15 cellular contexts compared by ENCODE assay signal in genomic region chr10:124407451-124407850, GRCh38. TPM values are rescaled to one million over a fixed set of nuclear protein-coding genes. Genes with fewer than 3 reads are reported as not detected.
DNase-seq lines count a peak whose midpoint lies in the region; ATAC-seq and TF ChIP-seq lines count a peak whose summit lies in the region.
"Had no signal": no experiment of that assay in that cellular context is flagged by ENCODE, and none has a peak within 500 bp of the region (broad histone marks: within the 10 kb centered on the region; RNA-seq: fewer than 3 reads in every experiment).

No MANE protein-coding gene starts in this region.

- H3F3A ChIP-seq in GM23338 (replicated peaks; ENCODE audit: low read depth) = 0 out of 2 replicates have a peak, but pooled peaks cover 5% of the 10 kb centered on the region

- no peaks in the 10 kb centered on the region; the same call in 2 of the 3 replicates for H3K9me3 Mint-ChIP-seq in GM23338
- no peaks in the 10 kb centered on the region for H3K9me3 Mint-ChIP-seq in osteocyte (ENCODE audit: unreplicated experiment)
- H3K9me3 Mint-ChIP-seq: CD4-positive, alpha-beta memory T cell had no signal

- H3K36me3 Mint-ChIP-seq in GM23338 (ENCODE audit: low read depth) = peaks cover 55% of the 10 kb centered on the region
- H3K36me3 Mint-ChIP-seq in osteocyte (ENCODE audit: unreplicated experiment) = peaks cover 50% of the 10 kb centered on the region

- H3K79me2 ChIP-seq in GM23338 (replicated peaks; ENCODE audit: insufficient read depth) (peaks cover 16% of the 10 kb centered on the region), hepatocyte (peaks cover 54% of the 10 kb centered on the region)

- no peaks in the 10 kb centered on the region; the same call in none of the 2 replicates for H4K20me1 ChIP-seq in GM23338 (replicated peaks; ENCODE audit: insufficient read depth)
- H4K20me1 ChIP-seq in hepatocyte (ENCODE audit: insufficient read depth, poor library complexity, severe bottlenecking) = peaks cover 43% of the 10 kb centered on the region

- TSS peak; percentile 27 for BruUV-seq in A673 (replicated peaks; lab: Mats Ljungman, UMichigan)

- TF ChIP-seq CTCF in A673 (conservative IDR thresholded peaks at IDR 0.05; ENCODE audit: low read depth, low read length) = no peak
- TF ChIP-seq CTCF in GM23338 (conservative IDR thresholded peaks at IDR 0.05; ENCODE audit: low read depth in 2 of 2) = no peak
- no peak for TF ChIP-seq CTCF in hepatocyte (IDR thresholded peaks at IDR 0.05; ENCODE audit: poor library complexity)
- TF ChIP-seq CTCF in osteocyte (IDR thresholded peaks at IDR 0.05) = no peak
- TF ChIP-seq CTCF in GM10266 (IDR thresholded peaks at IDR 0.05; ENCODE audit: control insufficient read depth, insufficient read depth, low read depth, missing control alignments) = no peak
- no peak for TF ChIP-seq CTCF in RWPE1 (conservative IDR thresholded peaks at IDR 0.05; ENCODE audit: low read depth)

- DNase-seq in A673 (ENCODE audit: low spot score) = no peak
- DNase-seq in GM23338 (ENCODE audit: low spot score) = no peak
- DNase-seq in hepatocyte (ENCODE audit: low spot score) = no peak
- DNase-seq in osteocyte (ENCODE audit: extremely low spot score, unreplicated experiment) = no peak
- no peak for DNase-seq in GM10266 (ENCODE audit: extremely low spot score)
- DNase-seq in RWPE1 (ENCODE audit: low spot score) = no peak
- no peak for DNase-seq in NCI-H82 (lab: John Stamatoyannopoulos, UW)
- DNase-seq: BE2C; CD4-positive, alpha-beta memory T cell; DMS53; GF-D8; HCEC 1CT had no signal

- H3K4me1 ChIP-seq in A673 (ENCODE audit: insufficient read depth, low read length, poor library complexity, severe bottlenecking) (no peaks in the 10 kb centered on the region), GM23338 (ENCODE audit: insufficient read depth) (no peaks in the 10 kb centered on the region; the same call in 1 of the 2 replicates), hepatocyte (ENCODE audit: insufficient read depth) (peaks cover 4% of the 10 kb centered on the region)

- H3K27me3 ChIP-seq in A673 (replicated peaks; ENCODE audit: insufficient read depth, low read depth, low read length, poor library complexity) (no peaks in the 10 kb centered on the region), GM23338 (ENCODE audit: insufficient read depth) (no peaks in the 10 kb centered on the region), hepatocyte (no peaks in the 10 kb centered on the region)
- H3K27me3 ChIP-seq: BE2C had no signal

- WGBS in hepatocyte (ENCODE audit: low lambda C conversion rate, missing lambda C conversion rate) = 97% methylated on average over 2 of the region's 2 CpGs

- CTCF ChIA-PET in A673 (lab: Charles Lee) (no interaction called here), RWPE1 (lab: Yijun Ruan, JAX) (interaction anchor here (0.5 to 1.0 kb wide), 2 partner anchors 18 to 477 kb away, joined by 3 read pairs; no protein-coding TSS in a partner anchor)

- no peak overlapping the region for H3K4me3 Mint-ChIP-seq in GM23338
- H3K4me3 Mint-ChIP-seq in osteocyte (ENCODE audit: unreplicated experiment) = no peak overlapping the region
- H3K4me3 Mint-ChIP-seq: CD4-positive, alpha-beta memory T cell had no signal

- intact Hi-C loops in A673 (cut with micrococcal nuclease; ENCODE audit: unreplicated experiment) = no loop called here

- POLR2A ChIA-PET in A673 (lab: Charles Lee; ENCODE audit: low non-redundant PET) (no interaction called here), RWPE1 (lab: Yijun Ruan, JAX; ENCODE audit: low non-redundant PET) (no interaction called here)

- H3K4me3 ChIP-seq in A673 (ENCODE audit: low read depth, low read length, poor library complexity, severe bottlenecking) = no peak overlapping the region
- H3K4me3 ChIP-seq in GM23338 = no peak overlapping the region
- H3K4me3 ChIP-seq in hepatocyte = no peak overlapping the region

- H3K27ac ChIP-seq in A673 (ENCODE audit: low read depth, low read length, poor library complexity, severe bottlenecking) (no peak overlapping the region), GM23338 (ENCODE audit: low read depth) (peak overlapping the region; percentile 30; the same call in 1 of the 2 replicates), hepatocyte (peak overlapping the region; percentile 22), RWPE1 (no peak overlapping the region)
- H3K27ac ChIP-seq: C4-2B had no signal

- H2AFZ ChIP-seq in GM23338 (no peak overlapping the region), hepatocyte (no peak overlapping the region)

- H3K27me3 Mint-ChIP-seq in GM23338 (ENCODE audit: insufficient read depth, low read depth, poor library complexity) (no peaks in the 10 kb centered on the region), osteocyte (ENCODE audit: unreplicated experiment) (no peaks in the 10 kb centered on the region)
- H3K27me3 Mint-ChIP-seq: CD4-positive, alpha-beta memory T cell had no signal

- H3K4me2 ChIP-seq in GM23338 (no peak overlapping the region), hepatocyte (no peak overlapping the region)

- ATAC-seq in GM23338 = no peak

- H3K36me3 ChIP-seq in A673 (ENCODE audit: insufficient read depth, low read length, poor library complexity, severe bottlenecking) (peaks cover 4% of the 10 kb centered on the region), GM23338 (ENCODE audit: insufficient read depth) (peaks cover 25% of the 10 kb centered on the region; the same call in 1 of the 2 replicates), hepatocyte (replicated peaks; ENCODE audit: insufficient read depth, low read depth) (peaks cover 3% of the 10 kb centered on the region)

- H3K4me1 Mint-ChIP-seq in GM23338 (peaks cover 6% of the 10 kb centered on the region; the same call in 2 of the 3 replicates), osteocyte (ENCODE audit: unreplicated experiment) (peaks cover 9% of the 10 kb centered on the region)

- no peak overlapping the region for H3K27ac Mint-ChIP-seq in GM23338
- H3K27ac Mint-ChIP-seq in osteocyte (ENCODE audit: unreplicated experiment) = peak overlapping the region; percentile 37
- H3K27ac Mint-ChIP-seq: CD4-positive, alpha-beta memory T cell had no signal

- H3K9me2 ChIP-seq in GM23338 (ENCODE audit: insufficient read depth) = no peaks in the 10 kb centered on the region
- no peaks in the 10 kb centered on the region for H3K9me2 ChIP-seq in hepatocyte (replicated peaks; ENCODE audit: insufficient read depth)

- H3K9me3 ChIP-seq in A673 (ENCODE audit: low read depth, low read length, poor library complexity, severe bottlenecking) = no peaks in the 10 kb centered on the region
- no peaks in the 10 kb centered on the region for H3K9me3 ChIP-seq in hepatocyte (ENCODE audit: low read depth)
- H3K9me3 ChIP-seq: BE2C had no signal

TF ChIP-seq in GM23338, 12 proteins besides CTCF, POLR2A, EP300 and RAD21:
- TF ChIP-seq CREB1 (CRISPR knock-in tag; IDR thresholded peaks at IDR 0.05; ENCODE audit: low read depth) = no peak
- no peak for TF ChIP-seq STAT1 (IDR thresholded peaks at IDR 0.05; ENCODE audit: unreplicated experiment)
- TF ChIP-seq REST (IDR thresholded peaks at IDR 0.05; ENCODE audit: unreplicated experiment) = no peak
- TF ChIP-seq EZH2phosphoT487 (IDR thresholded peaks at IDR 0.05; ENCODE audit: unreplicated experiment) = no peak
- no peak for TF ChIP-seq ZNF114 (CRISPR knock-in tag; IDR thresholded peaks at IDR 0.05)
- no peak for TF ChIP-seq EZH2 (IDR thresholded peaks at IDR 0.05; ENCODE audit: low read depth, unreplicated experiment)
- no peak for TF ChIP-seq NANOG (IDR thresholded peaks at IDR 0.05; ENCODE audit: borderline replicate concordance)
- TF ChIP-seq ZNF331 (CRISPR knock-in tag; IDR thresholded peaks at IDR 0.05; ENCODE audit: low read depth) = no peak
- TF ChIP-seq POLR2AphosphoS5 (IDR thresholded peaks at IDR 0.05; ENCODE audit: low read depth) = no peak

RNA-seq across cellular contexts. Expression of gene OAT, which starts 11.3 kb away (rescaled TPM):
- total RNA-seq in A673 (2021) = 25.2 and 26.9 TPM in 2 replicates
- total RNA-seq in GM23338 (2014; rRNA removed; shearing (Covaris generic)) = 139 and 158 TPM in 2 replicates
- 131 and 136 TPM in 2 replicates for polyA plus RNA-seq in GM23338 (2016; fragmentation: Nextera tagmentation; extraction: Ambion mirVana)
- 694 and 743 TPM in 2 replicates for total RNA-seq in hepatocyte
- 450 and 568 TPM in 2 replicates for polyA plus RNA-seq in hepatocyte
- total RNA-seq in osteocyte = 113 and 122 TPM in 2 replicates

RNA-seq across cellular contexts. Expression of gene NKX1-2, which starts 42.4 kb away (rescaled TPM):
- not detected in 2 replicates for total RNA-seq in A673 (2021)
- 37.0 and 39.4 TPM in 2 replicates for total RNA-seq in GM23338 (2014; rRNA removed; shearing (Covaris generic))
- polyA plus RNA-seq in GM23338 (2016; fragmentation: Nextera tagmentation; extraction: Ambion mirVana) = 9.4 and 9.8 TPM in 2 replicates
- 2.0 and 5.2 TPM in 2 replicates for total RNA-seq in hepatocyte
- 0.22 and 0.64 TPM in 2 replicates for polyA plus RNA-seq in hepatocyte
- total RNA-seq in osteocyte = not detected in 2 replicates
- total RNA-seq: CD4-positive, alpha-beta memory T cell; H4 had no signal
- polyA plus RNA-seq: AG04450; CD4-positive, alpha-beta memory T cell had no signal

RNA-seq across cellular contexts. Expression of gene LHPP, which starts 54.2 kb away (rescaled TPM):
- total RNA-seq in A673 (2021) (2.3 and 5.9 TPM in 2 replicates), hepatocyte (29.4 and 34.9 TPM in 2 replicates), osteocyte (15.8 and 18.8 TPM in 2 replicates)
- total RNA-seq in GM23338 (2014; rRNA removed; shearing (Covaris generic)) = 34.1 and 40.2 TPM in 2 replicates
- polyA plus RNA-seq in GM23338 (2016; fragmentation: Nextera tagmentation; extraction: Ambion mirVana) (25.5 and 27.4 TPM in 2 replicates), hepatocyte (23.6 and 30.3 TPM in 2 replicates)

Comparison
In these comparisons a context has a peak if more than half of its experiments do, and no peak if none do; other contexts are left out.
1. H3K27ac ChIP-seq: peak in GM23338 (single experiment) and hepatocyte (single experiment); none in A673 (single experiment) and RWPE1 (single experiment).